1 cellular context compared by ENCODE assay signal in genomic region chr11:108204918-108205499, GRCh38.
A peak's percentile ranks its signal among the peaks of the same experiment; 100 is the strongest.
TF ChIP-seq lines count a peak whose summit lies in the region.

No MANE protein-coding gene starts in this region.

TF ChIP-seq in K562, 482 proteins besides CTCF, POLR2A, EP300 and RAD21:
- TF ChIP-seq GTF2F1 (IDR thresholded peaks at IDR 0.05; ENCODE audit: low read depth, low read length): no peak
- TF ChIP-seq SP1 (CRISPR knock-in tag; IDR thresholded peaks at IDR 0.05): no peak
- peak in 1 of 2 experiments; percentile 66; a peak in 1 of 3 replicates for TF ChIP-seq CBX3 (IDR thresholded peaks at IDR 0.05; ENCODE audit: borderline replicate concordance in 1 of 2, low read length in 2 of 2)
- no peak for TF ChIP-seq TCF7 (IDR thresholded peaks at IDR 0.05; ENCODE audit: borderline replicate concordance)
- no peak for TF ChIP-seq CCAR2 (IDR thresholded peaks at IDR 0.05; ENCODE audit: low read depth, low read length)
- TF ChIP-seq ZBTB33 (CRISPR knock-in tag; IDR thresholded peaks at IDR 0.05): no peak
- TF ChIP-seq HNRNPL (IDR thresholded peaks at IDR 0.05; ENCODE audit: low read depth, low read length): no peak
- TF ChIP-seq PKNOX1 (IDR thresholded peaks at IDR 0.05): 0 out of 2 replicates have a peak, but pooled peaks have one; percentile 12
- no peak for TF ChIP-seq IRF1 (CRISPR knock-in tag; IDR thresholded peaks at IDR 0.05; ENCODE audit: borderline replicate concordance)
- no peak for TF ChIP-seq GABPB1 (CRISPR knock-in tag; IDR thresholded peaks at IDR 0.05)
- TF ChIP-seq HMG20A (CRISPR knock-in tag; conservative IDR thresholded peaks at IDR 0.05): no peak
